In genomic region chr1:30747028-30748008, GRCh38 we compare ENCODE assay signal across 10 cellular contexts. TPM values are rescaled to one million over a fixed set of nuclear protein-coding genes. Genes with fewer than 3 reads are reported as not detected.
DNase-seq lines count a peak whose midpoint lies in the region; ATAC-seq and TF ChIP-seq lines count a peak whose summit lies in the region.
"Had no signal": no experiment of that assay in that cellular context is flagged by ENCODE, and none has a peak within 500 bp of the region (broad histone marks: within the 10 kb centered on the region; RNA-seq: fewer than 3 reads in every experiment).

No MANE protein-coding gene starts in this region.

- ATAC-seq in effector memory CD8-positive, alpha-beta T cell (replicated peaks): no peak

- no peaks in the 10 kb centered on the region for H3K9me3 ChIP-seq in OCI-LY7 (ENCODE audit: low read length)
- H3K9me3 ChIP-seq in stomach: no peaks in the 10 kb centered on the region
- H3K9me3 ChIP-seq: tibial nerve had no signal

- H3K4me1 Mint-ChIP-seq in activated CD4-positive, alpha-beta T cell treated with anti-CD3 and anti-CD28 coated beads, Interleukin-2, amount 10 ng/mL, durations not matched to agents 24 days and 14 days: peaks cover 94% of the 10 kb centered on the region
- peaks cover 90 to 96% of the 10 kb centered on the region in 2 donors for H3K4me1 Mint-ChIP-seq in effector memory CD8-positive, alpha-beta T cell (ENCODE audit: low read depth in 2 of 2)

- TF ChIP-seq POLR2A in stomach (IDR thresholded peaks at IDR 0.05): no peak

- no peak overlapping the region for H3K4me3 ChIP-seq in OCI-LY7 (ENCODE audit: low read depth, low read length, poor library complexity, severe bottlenecking)
- no peak overlapping the region for H3K4me3 ChIP-seq in stomach
- H3K4me3 ChIP-seq: tibial nerve had no signal

- peak overlapping the region; percentile 89 for H3K4me3 Mint-ChIP-seq in activated CD4-positive, alpha-beta T cell treated with anti-CD3 and anti-CD28 coated beads, Interleukin-2, amount 10 ng/mL, durations not matched to agents 24 days and 14 days
- H3K4me3 Mint-ChIP-seq in effector memory CD8-positive, alpha-beta T cell: peak overlapping the region; percentile 99
- H3K4me3 Mint-ChIP-seq: HFFc6 had no signal

- no peaks in the 10 kb centered on the region for H3K9me3 Mint-ChIP-seq in activated CD4-positive, alpha-beta T cell treated with anti-CD3 and anti-CD28 coated beads, Interleukin-2, amount 10 ng/mL, durations not matched to agents 24 days and 14 days
- H3K9me3 Mint-ChIP-seq in effector memory CD8-positive, alpha-beta T cell: no peaks in the 10 kb centered on the region
- H3K9me3 Mint-ChIP-seq: HFFc6 had no signal

- H3K36me3 Mint-ChIP-seq in activated CD4-positive, alpha-beta T cell treated with anti-CD3 and anti-CD28 coated beads, Interleukin-2, amount 10 ng/mL, durations not matched to agents 24 days and 14 days (ENCODE audit: low read depth): peaks cover 39% of the 10 kb centered on the region
- H3K36me3 Mint-ChIP-seq in effector memory CD8-positive, alpha-beta T cell (ENCODE audit: insufficient read depth): peaks cover 90% of the 10 kb centered on the region

- no peaks in the 10 kb centered on the region for H3K36me3 ChIP-seq in OCI-LY7 (ENCODE audit: insufficient read depth, low read length)
- peaks cover 0 to 2% (median 0%) of the 10 kb centered on the region in 4 donors for H3K36me3 ChIP-seq in stomach
- H3K36me3 ChIP-seq: tibial nerve had no signal

- no TSS peak for BruUV-seq in OCI-LY7 (replicated peaks; lab: Mats Ljungman, UMichigan)

- H3K9me2 ChIP-seq in OCI-LY7 (ENCODE audit: insufficient read depth, low read length): no peaks in the 10 kb centered on the region

- CTCF ChIA-PET in OCI-LY7 (lab: Charles Lee; ENCODE audit: unreplicated experiment): interaction anchor here (0.7 kb wide), 1 partner anchor 15 kb away, joined by 3 read pairs; no protein-coding TSS in a partner anchor

- no peak overlapping the region for H2AFZ ChIP-seq in OCI-LY7 (ENCODE audit: low read length)

- intact Hi-C loops in activated CD4-positive, alpha-beta T cell treated with anti-CD3 and anti-CD28 coated beads, Interleukin-2, amount 10 ng/mL, durations not matched to agents 24 days and 14 days (cut with micrococcal nuclease): loop anchor here (2.0 to 10.0 kb wide), 2 partner anchors 31 to 317 kb away; partner anchors contain the start of gene PUM1
- intact Hi-C loops in OCI-LY7 (cut with micrococcal nuclease; ENCODE audit: unreplicated experiment) (no loop called here), stomach (cut with DNase I; ENCODE audit: low total_unique reads) (no loop called here)

- H3K79me2 ChIP-seq in OCI-LY7 (ENCODE audit: insufficient read depth, low read depth, low read length): peaks cover 2% of the 10 kb centered on the region; the same call in 1 of the 2 replicates

- H3K27ac ChIP-seq in OCI-LY7 (ENCODE audit: low read depth, low read length, poor library complexity, severe bottlenecking) (no peak overlapping the region), stomach (peak overlapping the region in 3 of 5 donors; percentile 13 to 72 (median 49))

- H3K4me1 ChIP-seq in OCI-LY7 (ENCODE audit: insufficient read depth, low read length, poor library complexity, severe bottlenecking) (peaks cover 100% of the 10 kb centered on the region), stomach (peaks cover 3 to 92% (median 19%) of the 10 kb centered on the region in 4 donors)

- TF ChIP-seq EP300 in stomach (IDR thresholded peaks at IDR 0.05): no peak

- no peak for TF ChIP-seq CTCF in OCI-LY7 (conservative IDR thresholded peaks at IDR 0.05; ENCODE audit: low read length)
- TF ChIP-seq CTCF in stomach (IDR thresholded peaks at IDR 0.05): no peak

- no peaks in the 10 kb centered on the region for H3K27me3 Mint-ChIP-seq in activated CD4-positive, alpha-beta T cell treated with anti-CD3 and anti-CD28 coated beads, Interleukin-2, amount 10 ng/mL, durations not matched to agents 24 days and 14 days
- H3K27me3 Mint-ChIP-seq in effector memory CD8-positive, alpha-beta T cell: no peaks in the 10 kb centered on the region

- WGBS in stomach, 5 donors: 80 to 93% (median 90%) methylated on average over 17 of the region's 17 CpGs

- POLR2A ChIA-PET in OCI-LY7 (lab: Charles Lee): interaction anchor here (0.6 to 2.5 kb wide), 5 partner anchors 11 to 278 kb away, joined by 3 to 12 read pairs (median 3); partner anchors contain the start of gene LAPTM5

- H4K20me1 ChIP-seq in OCI-LY7 (ENCODE audit: insufficient read depth, low read length): peaks cover 6% of the 10 kb centered on the region; the same call in 1 of the 2 replicates

- H3K27ac Mint-ChIP-seq in activated CD4-positive, alpha-beta T cell treated with anti-CD3 and anti-CD28 coated beads, Interleukin-2, amount 10 ng/mL, durations not matched to agents 24 days and 14 days: peak overlapping the region; percentile 99
- peak overlapping the region; percentile 99 for H3K27ac Mint-ChIP-seq in effector memory CD8-positive, alpha-beta T cell

- H3K27me3 ChIP-seq in stomach: no peaks in the 10 kb centered on the region
- H3K27me3 ChIP-seq: tibial nerve had no signal

- peak overlapping the region; percentile 70 for H3K4me2 ChIP-seq in OCI-LY7 (ENCODE audit: low read length)

- peak; percentile 61 for DNase-seq in activated CD4-positive, alpha-beta T cell treated with anti-CD3 and anti-CD28 coated beads, Interleukin-2, amount 10 ng/mL, durations not matched to agents 24 days and 14 days
- no peak for DNase-seq in activated CD4-positive, alpha-beta T cell treated with anti-CD3 and anti-CD28 coated beads, Interleukin-2, amount 50 U/mL, for 48 hours
- no peak for DNase-seq in OCI-LY7 (ENCODE audit: low spot score)
- DNase-seq in effector memory CD8-positive, alpha-beta T cell: no peak
- DNase-seq in stomach: no peak
- no peak for DNase-seq in UCSD-AML1 (lab: John Stamatoyannopoulos, UW; ENCODE audit: unreplicated experiment)
- DNase-seq in H4 (ENCODE audit: low spot score): no peak
- no peak for DNase-seq in NCI-H1436 (lab: John Stamatoyannopoulos, UW)
- DNase-seq: HFFc6 had no signal

RNA-seq across cellular contexts. Expression of gene LAPTM5, which starts 10.3 kb away (rescaled TPM):
- 178 and 179 TPM in 2 replicates for total RNA-seq in activated CD4-positive, alpha-beta T cell treated with anti-CD3 and anti-CD28 coated beads, Interleukin-2, amount 10 ng/mL, durations not matched to agents 24 days and 14 days
- 91.2 and 113 TPM in 2 replicates for total RNA-seq in OCI-LY7 (2014; rRNA removed; shearing (Covaris generic))
- total RNA-seq in OCI-LY7 (2022) (137 and 163 TPM in 2 replicates), stomach (10 to 100 TPM in 4 of 5 donors, 1 to 10 TPM in 1; 4.6 to 48.4 (median 29.6) TPM)
- polyA plus RNA-seq in stomach: 10 to 100 TPM; 33.1 to 39.9 (median 37.6) TPM
- 0.10 TPM in 1 of 2 replicates, not detected in the other for total RNA-seq in H4 (2014; rRNA removed; shearing (Covaris generic))

RNA-seq across cellular contexts. Expression of gene MATN1, which starts 23.9 kb away (rescaled TPM):
- total RNA-seq in activated CD4-positive, alpha-beta T cell treated with anti-CD3 and anti-CD28 coated beads, Interleukin-2, amount 10 ng/mL, durations not matched to agents 24 days and 14 days: 0.50 and 0.54 TPM in 2 replicates
- 0.18 and 0.28 TPM in 2 replicates for total RNA-seq in OCI-LY7 (2014; rRNA removed; shearing (Covaris generic))
- 0.42 TPM in 1 of 2 replicates, not detected in the other for total RNA-seq in OCI-LY7 (2022)
- 1 to 10 TPM in 1 of 5 donors, not detected in 4; 1.7 TPM for total RNA-seq in stomach
- polyA plus RNA-seq in stomach: not detected
- 0.06 and 0.51 TPM in 2 replicates for total RNA-seq in H4 (2014; rRNA removed; shearing (Covaris generic))
- total RNA-seq: tibial nerve had no signal
